8 cellular contexts compared by ENCODE assay signal in the genomic region with DNA sequence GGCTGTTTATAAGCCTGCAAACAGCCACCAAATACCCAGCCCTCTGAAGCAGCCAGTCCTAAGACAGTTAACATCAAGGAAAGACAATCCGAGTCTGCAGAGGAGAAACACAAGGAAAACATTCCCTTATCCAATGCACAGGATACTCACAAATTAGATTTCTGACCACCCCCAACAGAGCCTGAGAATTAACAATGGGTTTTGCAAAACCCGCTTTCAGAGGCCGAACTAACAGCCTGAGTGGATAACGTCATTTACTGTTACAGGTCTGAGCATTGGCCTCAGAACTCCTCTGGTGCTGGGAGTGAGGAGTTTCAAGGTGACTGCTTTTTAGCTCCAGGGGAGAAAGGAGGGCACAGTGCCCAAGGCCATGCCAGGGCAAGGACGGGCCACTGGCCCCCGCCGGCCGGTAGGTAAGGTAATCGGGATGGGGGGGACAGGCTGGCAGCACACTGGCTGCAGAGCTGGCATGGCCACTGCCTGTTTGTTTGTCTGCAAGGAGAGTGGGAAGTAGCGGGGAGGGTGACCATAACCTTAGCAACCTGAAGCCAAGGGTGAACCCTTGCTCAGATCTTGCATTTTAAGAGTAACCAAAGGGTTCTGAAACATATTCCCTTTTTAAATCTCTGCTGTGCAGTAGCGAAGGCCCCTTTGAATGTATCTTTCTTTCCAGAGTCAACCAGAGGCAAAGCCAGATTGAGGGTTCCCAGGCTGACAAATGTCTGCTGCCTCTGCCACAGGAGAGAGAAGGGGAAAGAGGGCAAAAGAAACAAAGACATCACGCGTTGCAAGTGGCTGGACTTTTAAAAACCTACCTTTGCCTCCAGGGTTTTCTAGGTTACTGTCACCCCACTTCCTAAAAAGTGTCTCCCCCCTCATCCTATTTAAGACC. TPM values are rescaled to one million over a fixed set of nuclear protein-coding genes. Genes with fewer than 3 reads are reported as not detected.
DNase-seq lines count a peak whose midpoint lies in the region; TF ChIP-seq lines count a peak whose summit lies in the region.

No MANE protein-coding gene starts in this region.

- DNase-seq in NCI-H2107 treated with DMSO at 0.1 percent for 48 hours (lab: John Stamatoyannopoulos, UW; ENCODE audit: unreplicated experiment) (peak; percentile 59), NCI-H2107 (lab: John Stamatoyannopoulos, UW) (no peak), WERI-Rb-1 (no peak), cardiac muscle cell (ENCODE audit: low read depth in 1 of 2, low spot score in 1 of 2) (peak in 1 of 2 donors; percentile 73), GM13977 (ENCODE audit: low spot score) (no peak), DMS153 (lab: John Stamatoyannopoulos, UW) (no peak), NCI-H146 treated with DMSO at 0.1 percent for 48 hours (lab: John Stamatoyannopoulos, UW; ENCODE audit: unreplicated experiment) (no peak)

- peaks cover 24% of the 10 kb centered on the region for H3K36me3 ChIP-seq in WERI-Rb-1
- no peaks in the 10 kb centered on the region for H3K36me3 ChIP-seq in cardiac muscle cell
- peaks cover 36% of the 10 kb centered on the region for H3K36me3 ChIP-seq in skeletal muscle satellite cell (ENCODE audit: insufficient read depth, low read length)

- H3K4me2 ChIP-seq in skeletal muscle satellite cell (ENCODE audit: low read length), result peak overlapping the region; percentile 91

- peaks cover 96% of the 10 kb centered on the region for H3K4me1 ChIP-seq in cardiac muscle cell (ENCODE audit: low read depth)
- peaks cover 99% of the 10 kb centered on the region for H3K4me1 ChIP-seq in skeletal muscle satellite cell (ENCODE audit: control insufficient read depth, insufficient read depth, low read length)

- no peaks in the 10 kb centered on the region for H3K27me3 ChIP-seq in WERI-Rb-1 (ENCODE audit: insufficient read depth, low read depth, severe bottlenecking)
- H3K27me3 ChIP-seq in cardiac muscle cell, result no peaks in the 10 kb centered on the region
- H3K27me3 ChIP-seq in skeletal muscle satellite cell (ENCODE audit: control insufficient read depth, insufficient read depth, low read length), result no peaks in the 10 kb centered on the region

- H3K4me3 ChIP-seq in WERI-Rb-1 (ENCODE audit: low read depth, low read length) (no peak overlapping the region), cardiac muscle cell (no peak overlapping the region), skeletal muscle satellite cell (ENCODE audit: low read length) (peak overlapping the region; percentile 67)

- H3K27ac ChIP-seq in WERI-Rb-1, result peak overlapping the region; percentile 50
- H3K27ac ChIP-seq in cardiac muscle cell, result peak overlapping the region; percentile 98

- in situ Hi-C loops in GM13977 (cut with MboI; ENCODE audit: low pct_unique_long_range_greater_than_20kb, low sequenced_read_pairs, unreplicated experiment), result no loop called here

- no peak for TF ChIP-seq CTCF in WERI-Rb-1 (IDR thresholded peaks at IDR 0.05; ENCODE audit: low read depth, low read length)
- no peak for TF ChIP-seq CTCF in cardiac muscle cell (IDR thresholded peaks at IDR 0.05; ENCODE audit: low read depth, low read length)
- TF ChIP-seq CTCF in GM13977 (IDR thresholded peaks at IDR 0.05; ENCODE audit: extremely low read depth, insufficient read depth, missing control alignments), result no peak

- H3K9me3 ChIP-seq in WERI-Rb-1 (ENCODE audit: severe bottlenecking) (no peaks in the 10 kb centered on the region), cardiac muscle cell (ENCODE audit: low read depth) (no peaks in the 10 kb centered on the region), skeletal muscle satellite cell (replicated peaks; ENCODE audit: low read length) (no peaks in the 10 kb centered on the region)

- H3K9ac ChIP-seq in skeletal muscle satellite cell (ENCODE audit: low read depth, low read length), result peak overlapping the region; percentile 89

RNA-seq across cellular contexts. Expression of gene ZMYND8, which starts 3.9 kb away (rescaled TPM):
- 33.0 and 45.0 TPM in 2 replicates for total RNA-seq in cardiac muscle cell
- polyA plus RNA-seq in cardiac muscle cell, result 27.5 and 27.6 TPM in 2 replicates
- total RNA-seq in skeletal muscle satellite cell (2012; rRNA removed), result 40.1 and 50.0 TPM in 2 replicates
